ENCODE assay signal across 8 cellular contexts in genomic region chr3:106333911-106334618, GRCh38.
A peak's percentile ranks its signal among the peaks of the same experiment; 100 is the strongest.
DNase-seq lines count a peak whose midpoint lies in the region; ATAC-seq and TF ChIP-seq lines count a peak whose summit lies in the region.

No MANE protein-coding gene starts in this region.

- peak overlapping the region; percentile 95 for H3K27ac Mint-ChIP-seq in activated naive CD4-positive, alpha-beta T cell treated with anti-CD3 and anti-CD28 coated beads for 36 hours

- peak overlapping the region; percentile 65 for H3K27ac ChIP-seq in smooth muscle cell (ENCODE audit: low read depth)
- no peak overlapping the region for H3K27ac ChIP-seq in ascending aorta

- no peak overlapping the region for H2AFZ ChIP-seq in smooth muscle cell (ENCODE audit: low read depth)

- intact Hi-C loops in activated naive CD4-positive, alpha-beta T cell treated with anti-CD3 and anti-CD28 coated beads for 36 hours (cut with micrococcal nuclease): loop anchor here (1.0 to 5.0 kb wide), 19 partner anchors 32 to 1078 kb away; no protein-coding TSS in a partner anchor
- intact Hi-C loops in ascending aorta (cut with DNase I): no loop called here

- no peaks in the 10 kb centered on the region for H3K36me3 ChIP-seq in smooth muscle cell (ENCODE audit: low read depth)
- H3K36me3 ChIP-seq in ascending aorta: no peaks in the 10 kb centered on the region

- no peaks in the 10 kb centered on the region for H3K79me2 ChIP-seq in smooth muscle cell (ENCODE audit: low read depth)

- no peak overlapping the region for H3K4me3 ChIP-seq in smooth muscle cell
- H3K4me3 ChIP-seq in ascending aorta: no peak overlapping the region

- no peaks in the 10 kb centered on the region for H4K20me1 ChIP-seq in smooth muscle cell (ENCODE audit: low read depth)

- H3K9me3 Mint-ChIP-seq in activated naive CD4-positive, alpha-beta T cell treated with anti-CD3 and anti-CD28 coated beads for 36 hours: no peaks in the 10 kb centered on the region

- H3K9me3 ChIP-seq in smooth muscle cell (replicated peaks; ENCODE audit: low read depth) (no peaks in the 10 kb centered on the region), ascending aorta (no peaks in the 10 kb centered on the region)

- TF ChIP-seq CTCF in smooth muscle cell (IDR thresholded peaks at IDR 0.05; ENCODE audit: borderline replicate concordance, insufficient read depth, poor library complexity, severe bottlenecking) (no peak), ascending aorta (IDR thresholded peaks at IDR 0.05) (no peak), omental fat pad (IDR thresholded peaks at IDR 0.05) (no peak)

- H3K4me3 Mint-ChIP-seq in activated naive CD4-positive, alpha-beta T cell treated with anti-CD3 and anti-CD28 coated beads for 36 hours: peak overlapping the region; percentile 68

- peak; percentile 80 for DNase-seq in activated naive CD4-positive, alpha-beta T cell treated with anti-CD3 and anti-CD28 coated beads for 36 hours
- DNase-seq in smooth muscle cell (lab: John Stamatoyannopoulos, UW; ENCODE audit: unreplicated experiment) (no peak), ascending aorta (ENCODE audit: low spot score in 2 of 2) (no peak), dermis blood vessel endothelial cell (no peak), HuH-7.5 (ENCODE audit: low spot score) (no peak), omental fat pad (ENCODE audit: low spot score) (no peak)

- H3K4me2 ChIP-seq in smooth muscle cell: no peak overlapping the region

- WGBS in smooth muscle cell (ENCODE audit: low lambda C conversion rate): 74% methylated on average over 3 of the region's 3 CpGs

- peaks cover 2% of the 10 kb centered on the region for H3K36me3 Mint-ChIP-seq in activated naive CD4-positive, alpha-beta T cell treated with anti-CD3 and anti-CD28 coated beads for 36 hours (ENCODE audit: low read depth)

- peaks cover 71% of the 10 kb centered on the region for H3K4me1 Mint-ChIP-seq in activated naive CD4-positive, alpha-beta T cell treated with anti-CD3 and anti-CD28 coated beads for 36 hours (ENCODE audit: low read depth)

- ATAC-seq in GM19372 (IDR thresholded peaks at IDR 0.05; ENCODE audit: low read depth, unreplicated experiment): peak; percentile 62
- peak; percentile 53 for ATAC-seq in HG03196 (IDR thresholded peaks at IDR 0.05; ENCODE audit: unreplicated experiment)
- ATAC-seq in omental fat pad (ENCODE audit: low FRiP score): no peak

- H3K27me3 ChIP-seq in smooth muscle cell (ENCODE audit: low read depth) (no peaks in the 10 kb centered on the region), ascending aorta (no peaks in the 10 kb centered on the region)

- H3F3A ChIP-seq in smooth muscle cell (ENCODE audit: low read depth): no peaks in the 10 kb centered on the region

- CTCF ChIA-PET in activated naive CD4-positive, alpha-beta T cell treated with anti-CD3 and anti-CD28 coated beads for 36 hours (lab: Charles Lee): interaction anchor here (0.6 to 1.7 kb wide), 6 partner anchors 29 to 284 kb away, joined by 3 to 7 read pairs (median 4); no protein-coding TSS in a partner anchor

- no peak overlapping the region for H3K9ac ChIP-seq in smooth muscle cell (ENCODE audit: low read depth)

- H3K27me3 Mint-ChIP-seq in activated naive CD4-positive, alpha-beta T cell treated with anti-CD3 and anti-CD28 coated beads for 36 hours (ENCODE audit: low read depth): no peaks in the 10 kb centered on the region

- H3K4me1 ChIP-seq in smooth muscle cell (ENCODE audit: low read depth) (peaks cover 5% of the 10 kb centered on the region), ascending aorta (no peaks in the 10 kb centered on the region)
